9 cellular contexts compared by ENCODE assay signal in the genomic region with DNA sequence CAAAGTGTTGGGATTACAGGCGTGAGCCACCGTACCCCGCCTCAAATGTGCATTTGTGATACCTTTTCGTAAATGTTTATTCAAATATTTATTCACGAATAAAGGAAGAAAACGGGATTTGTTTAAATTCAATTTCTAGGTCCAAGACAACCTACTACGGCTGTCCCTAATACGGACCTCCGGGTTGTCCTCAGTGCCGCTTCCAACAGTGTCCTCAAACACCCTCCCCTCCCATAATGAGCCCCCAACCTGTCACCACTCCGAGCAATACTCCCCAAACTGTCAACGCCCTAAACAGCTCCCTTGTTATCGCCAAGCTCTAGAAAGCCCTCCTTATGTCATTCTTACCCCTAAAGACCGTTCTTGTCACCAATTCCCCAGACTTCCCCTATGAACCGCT. TPM values are rescaled to one million over a fixed set of nuclear protein-coding genes. Genes with fewer than 3 reads are reported as not detected.
A peak's percentile ranks its signal among the peaks of the same experiment; 100 is the strongest.
DNase-seq lines count a peak whose midpoint lies in the region; ATAC-seq and TF ChIP-seq lines count a peak whose summit lies in the region.
"Had no signal": no experiment of that assay in that cellular context is flagged by ENCODE, and none has a peak within 500 bp of the region (broad histone marks: within the 10 kb centered on the region; RNA-seq: fewer than 3 reads in every experiment).

No MANE protein-coding gene starts in this region.

- POLR2A ChIA-PET in activated CD4-positive, alpha-beta T cell treated with anti-CD3 and anti-CD28 coated beads for 36 hours (lab: Charles Lee), result interaction anchor here (0.9 to 1.7 kb wide), 6 partner anchors 10 to 82 kb away, joined by 3 to 10 read pairs (median 5); a partner anchor contains a TSS

- H3K4me3 Mint-ChIP-seq in activated CD4-positive, alpha-beta T cell treated with anti-CD3 and anti-CD28 coated beads for 36 hours, result peak overlapping the region; percentile 82
- peak overlapping the region; percentile 96 to 100 (median 98) for H3K4me3 Mint-ChIP-seq in nephron

- H3K27me3 ChIP-seq in dorsolateral prefrontal cortex, result no peaks in the 10 kb centered on the region

- no peak for DNase-seq in activated CD4-positive, alpha-beta T cell treated with anti-CD3 and anti-CD28 coated beads for 36 hours
- no peak for DNase-seq in activated CD4-positive, alpha-beta T cell treated with anti-CD3 and anti-CD28 coated beads for 4 hours
- no peak for DNase-seq in Jurkat, Clone E6-1 (ENCODE audit: low read depth, low spot score)
- DNase-seq in dorsolateral prefrontal cortex, result no peak
- no peak for DNase-seq in epidermal melanocyte (ENCODE audit: insufficient read length, low spot score)
- no peak for DNase-seq in activated CD4-positive, alpha-beta T cell treated with anti-CD3 and anti-CD28 coated beads, Interleukin-2, amount 50 U/mL, for 4 hours
- no peak for DNase-seq in stimulated activated CD4-positive, alpha-beta T cell treated with anti-CD3 and anti-CD28 coated beads, Interleukin-12 subunit alpha, Interleukin-12 subunit beta, amount 100 ng/mL, for 4 hours

- intact Hi-C loops in activated CD4-positive, alpha-beta T cell treated with anti-CD3 and anti-CD28 coated beads for 36 hours (cut with DNase I, micrococcal nuclease), result loop anchor here (1.0 to 5.0 kb wide), 14 partner anchors 9 to 1625 kb away; a partner anchor contains a TSS
- intact Hi-C loops in dorsolateral prefrontal cortex (cut with DNase I), result loop anchor here (1.0 to 5.0 kb wide), 2 partner anchors 58 to 82 kb away; a partner anchor contains a TSS

- peaks cover 10% of the 10 kb centered on the region for H3K27me3 Mint-ChIP-seq in activated CD4-positive, alpha-beta T cell treated with anti-CD3 and anti-CD28 coated beads for 36 hours
- no peaks in the 10 kb centered on the region for H3K27me3 Mint-ChIP-seq in nephron (ENCODE audit: low read depth)

- no peak for ATAC-seq in activated CD4-positive, alpha-beta T cell treated with anti-CD3 and anti-CD28 coated beads for 36 hours

- H3K27ac Mint-ChIP-seq in activated CD4-positive, alpha-beta T cell treated with anti-CD3 and anti-CD28 coated beads for 36 hours, result peak overlapping the region; percentile 86
- H3K27ac Mint-ChIP-seq in nephron, result peak overlapping the region; percentile 37 to 93 (median 88)

- TF ChIP-seq CTCF in dorsolateral prefrontal cortex (IDR thresholded peaks at IDR 0.05 in 54 of 56, conservative IDR thresholded peaks at IDR 0.05 in 2 of 56; ENCODE audit: low read depth in 1 of 56, partially characterized antibody in 56 of 56) (no peak), nephron (IDR thresholded peaks at IDR 0.05; ENCODE audit: unreplicated experiment in 3 of 3) (no peak)

- H3K4me3 ChIP-seq in Jurkat, Clone E6-1 (ENCODE audit: low read length), result peak overlapping the region; percentile 83
- H3K4me3 ChIP-seq in dorsolateral prefrontal cortex, result peak overlapping the region; percentile 58 to 100 (median 97)

- H3K36me3 Mint-ChIP-seq in activated CD4-positive, alpha-beta T cell treated with anti-CD3 and anti-CD28 coated beads for 36 hours (ENCODE audit: low read depth), result peaks cover 11% of the 10 kb centered on the region
- H3K36me3 Mint-ChIP-seq in nephron (ENCODE audit: low read depth), result peaks cover 20% of the 10 kb centered on the region

- no peaks in the 10 kb centered on the region for H3K9me3 Mint-ChIP-seq in activated CD4-positive, alpha-beta T cell treated with anti-CD3 and anti-CD28 coated beads for 36 hours (ENCODE audit: low read depth)
- H3K9me3 Mint-ChIP-seq in nephron, result no peaks in the 10 kb centered on the region

- H3K27ac ChIP-seq in dorsolateral prefrontal cortex, result peak overlapping the region in 49 of 59 donors; percentile 19 to 91 (median 79)

- peaks cover 44% of the 10 kb centered on the region for H3K4me1 Mint-ChIP-seq in activated CD4-positive, alpha-beta T cell treated with anti-CD3 and anti-CD28 coated beads for 36 hours
- peaks cover 16% of the 10 kb centered on the region for H3K4me1 Mint-ChIP-seq in nephron

- CTCF ChIA-PET in activated CD4-positive, alpha-beta T cell treated with anti-CD3 and anti-CD28 coated beads for 36 hours (lab: Charles Lee), result interaction anchor here (0.6 to 2.2 kb wide), 9 partner anchors 9 to 456 kb away, joined by 3 to 16 read pairs (median 5); a partner anchor contains a TSS

RNA-seq across cellular contexts. Expression of a gene that starts 0.5 kb away (rescaled TPM):
- 10 to 100 TPM; 31.9 to 58.0 TPM for total RNA-seq in activated CD4-positive, alpha-beta T cell treated with anti-CD3 and anti-CD28 coated beads for 36 hours
- 127 TPM for polyA plus RNA-seq in Jurkat, Clone E6-1 (2012; ENCODE audit: insufficient read depth, insufficient read length)
- 100 to 1,000 TPM; 171 to 307 (median 259) TPM for total RNA-seq in dorsolateral prefrontal cortex

RNA-seq across cellular contexts. Expression of a gene that starts 9.6 kb away (rescaled TPM):
- 1 to 10 TPM; 3.6 to 4.1 TPM for total RNA-seq in activated CD4-positive, alpha-beta T cell treated with anti-CD3 and anti-CD28 coated beads for 36 hours
- 6.7 TPM for polyA plus RNA-seq in Jurkat, Clone E6-1 (2012; ENCODE audit: insufficient read depth, insufficient read length)
- total RNA-seq in dorsolateral prefrontal cortex, result 10 to 100 TPM; 16.2 to 36.0 (median 24.0) TPM

RNA-seq across cellular contexts. Expression of a gene that starts 29.7 kb away (rescaled TPM):
- total RNA-seq in activated CD4-positive, alpha-beta T cell treated with anti-CD3 and anti-CD28 coated beads for 36 hours, result under 1 TPM; 0.40 to 0.41 TPM
- not detected for polyA plus RNA-seq in Jurkat, Clone E6-1 (2012; ENCODE audit: insufficient read depth, insufficient read length)
- total RNA-seq in dorsolateral prefrontal cortex, result 10 to 100 TPM in 1 of 120 experiments, 1 to 10 TPM in 119; 1.2 to 10.0 (median 4.2) TPM
- total RNA-seq: dermis microvascular lymphatic vessel endothelial cell had no signal

RNA-seq across cellular contexts. Expression of a gene that starts 57.4 kb away (rescaled TPM):
- total RNA-seq in activated CD4-positive, alpha-beta T cell treated with anti-CD3 and anti-CD28 coated beads for 36 hours, result 10 to 100 TPM; 48.3 to 55.7 TPM
- 49.6 TPM for polyA plus RNA-seq in Jurkat, Clone E6-1 (2012; ENCODE audit: insufficient read depth, insufficient read length)
- total RNA-seq in dorsolateral prefrontal cortex, result 10 to 100 TPM; 45.1 to 91.6 (median 59.6) TPM
